In genomic region chr11:47332303-47332711, GRCh38 we compare ENCODE assay signal across 29 cellular contexts. TPM values are rescaled to one million over a fixed set of nuclear protein-coding genes. Genes with fewer than 3 reads are reported as not detected.
DNase-seq lines count a peak whose midpoint lies in the region; ATAC-seq and TF ChIP-seq lines count a peak whose summit lies in the region.
"Had no signal": no experiment of that assay in that cellular context is flagged by ENCODE, and none has a peak within 500 bp of the region (broad histone marks: within the 10 kb centered on the region; RNA-seq: fewer than 3 reads in every experiment).

No MANE protein-coding gene starts in this region.

- H3K27me3 ChIP-seq in hepatocyte (no peaks in the 10 kb centered on the region), osteoblast (ENCODE audit: insufficient read depth, low read length) (no peaks in the 10 kb centered on the region), SJCRH30 (no peaks in the 10 kb centered on the region)
- H3K27me3 ChIP-seq: breast epithelium, pancreas, SJSA1, thyroid gland had no signal

- H3K4me3 Mint-ChIP-seq in T-helper 17 cell = no peak overlapping the region
- H3K4me3 Mint-ChIP-seq: activated naive CD4-positive, alpha-beta T cell treated with anti-CD3 and anti-CD28 coated beads, Interleukin-2, amount 10 ng/mL, durations not matched to agents 7 days and 5 days; activated T-helper 1 cell treated with anti-CD3 and anti-CD28 coated beads, Interleukin-12 subunit alpha, Interleukin-12 subunit beta, Interleukin-2, Interleukin-4 antibody, amounts not matched to agents 30 ng/mL and 10 ng/mL and 1 ng/mL, durations not matched to agents 14 hours and 24 hours and 36 hours; CD8-positive, alpha-beta memory T cell; nephron had no signal

- H3K4me1 ChIP-seq in hepatocyte (ENCODE audit: insufficient read depth) (no peaks in the 10 kb centered on the region), osteoblast (ENCODE audit: insufficient read depth, low read length) (no peaks in the 10 kb centered on the region), SJCRH30 (no peaks in the 10 kb centered on the region; the same call in 1 of the 2 replicates)
- H3K4me1 ChIP-seq: breast epithelium, pancreas, SJSA1, thyroid gland had no signal

- H3K27ac ChIP-seq in hepatocyte = peak overlapping the region; percentile 51
- no peak overlapping the region for H3K27ac ChIP-seq in osteoblast (ENCODE audit: low read depth, low read length)
- H3K27ac ChIP-seq in SJCRH30 = no peak overlapping the region
- H3K27ac ChIP-seq: breast epithelium, pancreas, SJSA1, thyroid gland had no signal

- H3K4me2 ChIP-seq in hepatocyte (no peak overlapping the region), osteoblast (ENCODE audit: insufficient read depth, low read length) (no peak overlapping the region)

- H3K9me3 ChIP-seq in T-helper 17 cell (ENCODE audit: control insufficient read depth, low read length, poor library complexity, severe bottlenecking) (no peaks in the 10 kb centered on the region), hepatocyte (ENCODE audit: low read depth) (no peaks in the 10 kb centered on the region), osteoblast (ENCODE audit: low read depth, low read length) (no peaks in the 10 kb centered on the region), SJCRH30 (replicated peaks) (no peaks in the 10 kb centered on the region)
- H3K9me3 ChIP-seq: breast epithelium, pancreas, SJSA1, thyroid gland had no signal

- no peaks in the 10 kb centered on the region for H3K79me2 ChIP-seq in hepatocyte
- no peaks in the 10 kb centered on the region for H3K79me2 ChIP-seq in osteoblast (ENCODE audit: insufficient read depth, low read length)

- H3K36me3 ChIP-seq in hepatocyte (replicated peaks; ENCODE audit: insufficient read depth, low read depth) (no peaks in the 10 kb centered on the region), osteoblast (ENCODE audit: insufficient read depth, low read length) (peaks cover 15% of the 10 kb centered on the region), SJCRH30 (no peaks in the 10 kb centered on the region)
- H3K36me3 ChIP-seq: breast epithelium had no signal

- TF ChIP-seq CTCF in hepatocyte (IDR thresholded peaks at IDR 0.05; ENCODE audit: poor library complexity) = no peak
- no peak for TF ChIP-seq CTCF in osteoblast (IDR thresholded peaks at IDR 0.05; ENCODE audit: extremely low read depth, low read depth, low read length)

- no peaks in the 10 kb centered on the region for H3K9me2 ChIP-seq in hepatocyte (replicated peaks; ENCODE audit: insufficient read depth)

- WGBS in hepatocyte (ENCODE audit: low lambda C conversion rate, missing lambda C conversion rate) = 87% methylated on average over 13 of the region's 13 CpGs

- no peaks in the 10 kb centered on the region for H3K36me3 Mint-ChIP-seq in activated naive CD4-positive, alpha-beta T cell treated with anti-CD3 and anti-CD28 coated beads, Interleukin-2, amount 50 U/mL, for 72 hours
- H3K36me3 Mint-ChIP-seq in T-helper 17 cell (ENCODE audit: low read depth) = peaks cover 5% of the 10 kb centered on the region

- no peaks in the 10 kb centered on the region for H3K27me3 Mint-ChIP-seq in T-helper 17 cell
- H3K27me3 Mint-ChIP-seq: activated naive CD4-positive, alpha-beta T cell treated with anti-CD3 and anti-CD28 coated beads, Interleukin-2, amount 10 ng/mL, durations not matched to agents 7 days and 5 days; CD8-positive, alpha-beta memory T cell had no signal

- peak overlapping the region; percentile 36 to 39 for H3K27ac Mint-ChIP-seq in activated naive CD4-positive, alpha-beta T cell treated with anti-CD3 and anti-CD28 coated beads, Interleukin-2, amount 50 U/mL, for 72 hours
- no peak overlapping the region for H3K27ac Mint-ChIP-seq in T-helper 17 cell
- H3K27ac Mint-ChIP-seq: activated naive CD4-positive, alpha-beta T cell treated with anti-CD3 and anti-CD28 coated beads, Interleukin-2, amount 10 ng/mL, durations not matched to agents 7 days and 5 days; activated T-helper 1 cell treated with anti-CD3 and anti-CD28 coated beads, Interleukin-12 subunit alpha, Interleukin-12 subunit beta, Interleukin-2, Interleukin-4 antibody, amounts not matched to agents 30 ng/mL and 10 ng/mL and 1 ng/mL, durations not matched to agents 14 hours and 24 hours and 36 hours had no signal

- no peak overlapping the region for H2AFZ ChIP-seq in hepatocyte
- no peak overlapping the region for H2AFZ ChIP-seq in osteoblast (ENCODE audit: low read length)

- H3K4me1 Mint-ChIP-seq in T-helper 17 cell = no peaks in the 10 kb centered on the region
- H3K4me1 Mint-ChIP-seq: activated naive CD4-positive, alpha-beta T cell treated with anti-CD3 and anti-CD28 coated beads, Interleukin-2, amount 10 ng/mL, durations not matched to agents 7 days and 5 days; CD8-positive, alpha-beta memory T cell; nephron had no signal

- H3K4me3 ChIP-seq in hepatocyte = no peak overlapping the region
- H3K4me3 ChIP-seq in osteoblast (ENCODE audit: insufficient read depth, low read length) = no peak overlapping the region
- no peak overlapping the region for H3K4me3 ChIP-seq in SJCRH30
- H3K4me3 ChIP-seq: breast epithelium, pancreas, SJSA1, thyroid gland had no signal

- H3K9me3 Mint-ChIP-seq in activated naive CD4-positive, alpha-beta T cell treated with anti-CD3 and anti-CD28 coated beads, Interleukin-2, amount 50 U/mL, for 72 hours = no peaks in the 10 kb centered on the region
- H3K9me3 Mint-ChIP-seq: activated naive CD4-positive, alpha-beta T cell treated with anti-CD3 and anti-CD28 coated beads, Interleukin-2, amount 10 ng/mL, durations not matched to agents 7 days and 5 days; activated T-helper 1 cell treated with anti-CD3 and anti-CD28 coated beads, Interleukin-12 subunit alpha, Interleukin-12 subunit beta, Interleukin-2, Interleukin-4 antibody, amounts not matched to agents 30 ng/mL and 10 ng/mL and 1 ng/mL, durations not matched to agents 14 hours and 24 hours and 36 hours; CD8-positive, alpha-beta memory T cell; nephron had no signal

- H4K20me1 ChIP-seq in hepatocyte (ENCODE audit: insufficient read depth, poor library complexity, severe bottlenecking) (no peaks in the 10 kb centered on the region), osteoblast (ENCODE audit: insufficient read depth, low read length) (no peaks in the 10 kb centered on the region)

- ATAC-seq in activated naive CD4-positive, alpha-beta T cell treated with anti-CD3 and anti-CD28 coated beads, Interleukin-2, amount 50 U/mL, for 72 hours = no peak
- peak; percentile 12 for ATAC-seq in T-helper 17 cell

- no peak for DNase-seq in activated naive CD4-positive, alpha-beta T cell treated with anti-CD3 and anti-CD28 coated beads, Interleukin-2, amount 50 U/mL, for 72 hours (ENCODE audit: low spot score in 2 of 2)
- DNase-seq in activated naive CD4-positive, alpha-beta T cell treated with Interleukin-2 at 50 U/mL for 16 hours = no peak
- DNase-seq in T-helper 17 cell (no peak), hepatocyte (ENCODE audit: low spot score) (no peak), osteoblast (ENCODE audit: insufficient read length, low spot score, missing footprints) (peak; percentile 84), NCI-H1092 treated with DMSO at 0.1 percent for 48 hours (lab: John Stamatoyannopoulos, UW) (no peak), SJCRH30 (no peak)
- no peak for DNase-seq in activated CD4-positive, alpha-beta T cell treated with anti-CD3 and anti-CD28 coated beads, Interleukin-2, amount 50 U/mL, for 48 hours
- DNase-seq: activated CD4-positive, alpha-beta T cell treated with anti-CD3 and anti-CD28 coated beads, Interleukin-2, amount 50 U/mL, for 1 hour; activated CD4-positive, CD25-positive, alpha-beta regulatory T cell; activated CD8-positive, alpha-beta memory T cell treated with anti-CD3 and anti-CD28 coated beads, Interleukin-2, amount 50 U/mL, for 4 hours; activated naive CD4-positive, alpha-beta T cell treated with anti-CD3 and anti-CD28 coated beads, Interleukin-2, amount 10 ng/mL, durations not matched to agents 7 days and 5 days; CD8-positive, alpha-beta memory T cell; effector CD8-positive, alpha-beta T cell; EL; GOT3; IMR-90; NCI-H146; thyroid gland had no signal

RNA-seq across cellular contexts. Expression of gene MYBPC3, which starts 20.2 kb away (rescaled TPM):
- not detected for total RNA-seq in activated naive CD4-positive, alpha-beta T cell treated with anti-CD3 and anti-CD28 coated beads, Interleukin-2, amount 50 U/mL, for 72 hours
- total RNA-seq in T-helper 17 cell (under 1 TPM in 1 of 2 donors, not detected in 1; 0.10 TPM), hepatocyte (0.68 and 1.4 TPM in 2 replicates), osteoblast (not detected in 2 replicates)
- polyA plus RNA-seq in hepatocyte = 0.51 and 0.75 TPM in 2 replicates
- not detected in 2 replicates for total RNA-seq in SJCRH30 (2014; rRNA removed; shearing (Covaris generic))
- total RNA-seq: activated T-helper 1 cell treated with anti-CD3 and anti-CD28 coated beads, Interleukin-12 subunit alpha, Interleukin-12 subunit beta, Interleukin-2, Interleukin-4 antibody, amounts not matched to agents 30 ng/mL and 10 ng/mL and 1 ng/mL, durations not matched to agents 14 hours and 24 hours and 36 hours; CD8-positive, alpha-beta memory T cell; epithelial cell of proximal tubule; glomerular endothelial cell; IMR-90; LHCN-M2; renal cortical epithelial cell; SJSA1; T-helper 1 cell treated with Interleukin-12 subunit alpha and Interleukin-12 subunit beta and Interleukin-4 antibody, amounts not matched to agents 30 ng/mL and 1 ng/mL, for 36 hours; thyroid gland had no signal
- polyA plus RNA-seq: CD8-positive, alpha-beta memory T cell; IMR-90 had no signal

RNA-seq across cellular contexts. Expression of gene SPI1, which starts 46.0 kb away (rescaled TPM):
- under 1 TPM in 1 of 2 donors, not detected in 1; 0.20 TPM for total RNA-seq in activated naive CD4-positive, alpha-beta T cell treated with anti-CD3 and anti-CD28 coated beads, Interleukin-2, amount 50 U/mL, for 72 hours
- total RNA-seq in T-helper 17 cell = 10 to 100 TPM in 1 of 2 donors, 1 to 10 TPM in 1; 4.9 to 14.9 TPM
- 0.13 and 1.1 TPM in 2 replicates for total RNA-seq in hepatocyte
- 2.0 and 3.3 TPM in 2 replicates for polyA plus RNA-seq in hepatocyte
- not detected in 2 replicates for total RNA-seq in osteoblast
- total RNA-seq in SJCRH30 (2014; rRNA removed; shearing (Covaris generic)) = not detected in 2 replicates
- total RNA-seq: activated T-helper 1 cell treated with anti-CD3 and anti-CD28 coated beads, Interleukin-12 subunit alpha, Interleukin-12 subunit beta, Interleukin-2, Interleukin-4 antibody, amounts not matched to agents 30 ng/mL and 10 ng/mL and 1 ng/mL, durations not matched to agents 14 hours and 24 hours and 36 hours; epithelial cell of proximal tubule; glomerular endothelial cell; IMR-90; LHCN-M2; renal cortical epithelial cell; SJSA1; T-helper 1 cell treated with Interleukin-12 subunit alpha and Interleukin-12 subunit beta and Interleukin-4 antibody, amounts not matched to agents 30 ng/mL and 1 ng/mL, for 36 hours had no signal
- polyA plus RNA-seq: CD8-positive, alpha-beta memory T cell; IMR-90 had no signal
